ENCODE assay signal across 9 cellular contexts in the genomic region with DNA sequence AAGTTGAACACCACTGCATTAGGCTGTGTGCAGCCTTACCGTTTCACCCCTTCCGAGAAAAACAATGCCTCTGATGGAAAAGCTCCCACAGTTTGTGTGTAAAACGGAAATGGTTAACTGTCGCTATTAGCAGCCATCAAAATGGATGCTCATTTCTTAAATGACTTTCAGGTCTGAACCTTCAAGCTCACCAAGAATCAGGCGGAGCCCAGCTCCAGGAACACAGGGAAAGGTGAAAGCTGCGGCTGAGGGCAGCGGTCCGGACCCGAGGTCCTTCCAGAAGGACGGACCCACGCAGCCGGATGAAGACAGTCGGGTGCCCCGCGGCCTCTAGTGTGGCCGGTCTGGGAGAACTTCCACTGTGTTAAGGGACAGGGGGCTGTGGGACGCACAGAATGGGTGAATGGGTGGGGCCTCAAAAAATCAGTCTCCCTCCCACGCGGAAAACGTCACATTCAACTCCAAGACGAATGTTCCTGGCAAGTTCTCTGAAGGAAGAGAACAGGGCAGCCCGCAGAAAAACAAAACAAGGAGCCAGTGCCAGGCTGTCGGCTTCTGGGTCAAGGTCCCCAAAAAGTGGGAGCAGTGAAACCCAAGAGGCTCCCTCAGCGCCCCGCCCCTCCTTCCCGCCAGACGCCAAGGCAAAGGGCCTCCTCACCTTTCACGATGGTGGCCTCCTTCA. TPM values are rescaled to one million over a fixed set of nuclear protein-coding genes. Genes with fewer than 3 reads are reported as not detected.
DNase-seq lines count a peak whose midpoint lies in the region; ATAC-seq, FAIRE-seq and TF ChIP-seq lines count a peak whose summit lies in the region.
"Had no signal": no experiment of that assay in that cellular context is flagged by ENCODE, and none has a peak within 500 bp of the region (broad histone marks: within the 10 kb centered on the region; RNA-seq: fewer than 3 reads in every experiment).

No MANE protein-coding gene starts in this region.

- TF ChIP-seq POLR2A in sigmoid colon (IDR thresholded peaks at IDR 0.05) = no peak
- TF ChIP-seq POLR2A in GM12891 (IDR thresholded peaks at IDR 0.05; ENCODE audit: low read depth, low read length) = no peak

- intact Hi-C loops in left ventricle myocardium inferior (cut with micrococcal nuclease) (loop anchor here (10.0 kb wide), 1 partner anchor 353 kb away; no protein-coding TSS in a partner anchor), sigmoid colon (cut with DNase I) (loop anchor here (5.0 kb wide), 2 partner anchors 241 to 819 kb away; no protein-coding TSS in a partner anchor)

- H3K27me3 ChIP-seq in left ventricle myocardium inferior (ENCODE audit: low read depth) (peaks cover 9% of the 10 kb centered on the region), sigmoid colon (no peaks in the 10 kb centered on the region)

- H3K9ac ChIP-seq in ES-I3 (ENCODE audit: low read depth, low read length) = peak overlapping the region; percentile 47; the same call in 1 of the 2 replicates
- H3K9ac ChIP-seq in SK-N-MC (ENCODE audit: insufficient read length) = peak overlapping the region; percentile 99

- H3K9me3 ChIP-seq in ES-I3 (ENCODE audit: control insufficient read depth, insufficient read depth, low read length) (no peaks in the 10 kb centered on the region), SK-N-MC (ENCODE audit: low read depth, low read length) (no peaks in the 10 kb centered on the region), left ventricle myocardium inferior (replicated peaks) (no peaks in the 10 kb centered on the region), sigmoid colon (no peaks in the 10 kb centered on the region)

- no peak for ATAC-seq in GM19455 (IDR thresholded peaks at IDR 0.05; ENCODE audit: unreplicated experiment)

- TF ChIP-seq EP300 in sigmoid colon (IDR thresholded peaks at IDR 0.05) = no peak

- no peak for DNase-seq in SK-N-MC (ENCODE audit: low read depth, low spot score)
- no peak for DNase-seq in left ventricle myocardium inferior
- no peak for DNase-seq in sigmoid colon
- DNase-seq in NCI-H2171 (lab: John Stamatoyannopoulos, UW) = no peak
- DNase-seq in HCEC 1CT = no peak
- DNase-seq in GM12891 (ENCODE audit: insufficient read length, low spot score) = no peak
- DNase-seq: NCI-H446 had no signal

- no peak for FAIRE-seq in GM12891 (lab: Jason Lieb, UNC)

- H3K4me1 ChIP-seq in ES-I3 (ENCODE audit: insufficient read depth, low read length) = peaks cover 19% of the 10 kb centered on the region
- peaks cover 80% of the 10 kb centered on the region for H3K4me1 ChIP-seq in left ventricle myocardium inferior
- peaks cover 0 to 77% (median 63%) of the 10 kb centered on the region in 4 donors for H3K4me1 ChIP-seq in sigmoid colon

- H3K4me3 ChIP-seq in SK-N-MC = peak overlapping the region; percentile 91
- peak overlapping the region; percentile 78 for H3K4me3 ChIP-seq in left ventricle myocardium inferior
- H3K4me3 ChIP-seq in sigmoid colon = peak overlapping the region; percentile 54 to 95 (median 90)

- H3K27ac ChIP-seq in SK-N-MC (peak overlapping the region; percentile 98), left ventricle myocardium inferior (replicated peaks) (no peak overlapping the region), sigmoid colon (peak overlapping the region; percentile 24 to 81 (median 78))

- 63 to 84% methylated on average over 28 of the region's 28 CpGs for WGBS in sigmoid colon, 2 donors

- TF ChIP-seq CTCF in left ventricle myocardium inferior (IDR thresholded peaks at IDR 0.05; ENCODE audit: borderline replicate concordance) (no peak), sigmoid colon (IDR thresholded peaks at IDR 0.05) (no peak)

- H3K36me3 ChIP-seq in ES-I3 (ENCODE audit: insufficient read depth, low read length) (peaks cover 8% of the 10 kb centered on the region), SK-N-MC (ENCODE audit: insufficient read depth, low read length) (peaks cover 85% of the 10 kb centered on the region), left ventricle myocardium inferior (peaks cover 31% of the 10 kb centered on the region), sigmoid colon (peaks cover 24 to 35% (median 27%) of the 10 kb centered on the region in 4 donors)

TF ChIP-seq in GM12891, 5 proteins besides CTCF, POLR2A, EP300 and RAD21:
- TF ChIP-seq PAX5 (IDR thresholded peaks at IDR 0.05; ENCODE audit: insufficient read depth, low read length, severe bottlenecking) (no peak), SPI1 (IDR thresholded peaks at IDR 0.05; ENCODE audit: low read depth, low read length) (no peak), POU2F2 (IDR thresholded peaks at IDR 0.05; ENCODE audit: low read depth, low read length) (no peak), POLR2AphosphoS5 (IDR thresholded peaks at IDR 0.05; ENCODE audit: low read depth, low read length) (no peak), TAF1 (IDR thresholded peaks at IDR 0.05; ENCODE audit: low read depth, low read length) (no peak)
TF ChIP-seq in GM12891: peak in this region for 0.

RNA-seq across cellular contexts. Expression of gene IRS2, which starts 4.9 kb away (rescaled TPM):
- total RNA-seq in left ventricle myocardium inferior (14.9 TPM), sigmoid colon (10 to 100 TPM; 15.3 to 21.9 (median 20.3) TPM)
- polyA plus RNA-seq in sigmoid colon = 1 to 10 TPM; 3.6 to 8.6 (median 5.8) TPM
- 0.01 TPM for polyA plus RNA-seq in GM12891 (2012; ENCODE audit: low read depth, missing spikeins)
